Comparison of ENCODE assay signal across 10 cellular contexts in genomic region chr14:61462566-61463195, GRCh38.
DNase-seq lines count a peak whose midpoint lies in the region; ATAC-seq, FAIRE-seq and TF ChIP-seq lines count a peak whose summit lies in the region.
"Had no signal": no experiment of that assay in that cellular context is flagged by ENCODE, and none has a peak within 500 bp of the region (broad histone marks: within the 10 kb centered on the region; RNA-seq: fewer than 3 reads in every experiment).

No MANE protein-coding gene starts in this region.

- H3K27me3 Mint-ChIP-seq in activated CD4-positive, alpha-beta T cell treated with anti-CD3 and anti-CD28 coated beads, Interleukin-2, amount 10 ng/mL, durations not matched to agents 24 days and 14 days: no peaks in the 10 kb centered on the region

- no peak overlapping the region for H3K4me3 ChIP-seq in endocrine pancreas (ENCODE audit: control insufficient read depth, insufficient read depth, low read length)
- H3K4me3 ChIP-seq in pancreas: no peak overlapping the region
- H3K4me3 ChIP-seq in psoas muscle: no peak overlapping the region

- H3K36me3 Mint-ChIP-seq in activated CD4-positive, alpha-beta T cell treated with anti-CD3 and anti-CD28 coated beads, Interleukin-2, amount 10 ng/mL, durations not matched to agents 24 days and 14 days (ENCODE audit: low read depth): peaks cover 75% of the 10 kb centered on the region

- H3K4me1 ChIP-seq in endocrine pancreas (ENCODE audit: control insufficient read depth, insufficient read depth, low read length) (no peaks in the 10 kb centered on the region), pancreas (no peaks in the 10 kb centered on the region), psoas muscle (no peaks in the 10 kb centered on the region)

- H3K27me3 ChIP-seq in endocrine pancreas (ENCODE audit: control insufficient read depth, insufficient read depth, low read length) (no peaks in the 10 kb centered on the region), pancreas (no peaks in the 10 kb centered on the region), psoas muscle (ENCODE audit: insufficient read depth in 3 of 3, low read length in 2 of 3) (no peaks in the 10 kb centered on the region)

- intact Hi-C loops in activated CD4-positive, alpha-beta T cell treated with anti-CD3 and anti-CD28 coated beads, Interleukin-2, amount 10 ng/mL, durations not matched to agents 24 days and 14 days (cut with micrococcal nuclease): no loop called here
- intact Hi-C loops in pancreas (cut with DNase I) (loop anchor here in 1 of 3 donors (10.0 kb wide), 1 partner anchor 372 kb away; no protein-coding TSS in a partner anchor), psoas muscle (cut with DNase I) (loop anchor here (5.0 to 10.0 kb wide), 4 partner anchors 165 to 665 kb away; no protein-coding TSS in a partner anchor)

- H3K9me3 Mint-ChIP-seq in activated CD4-positive, alpha-beta T cell treated with anti-CD3 and anti-CD28 coated beads, Interleukin-2, amount 10 ng/mL, durations not matched to agents 24 days and 14 days: peaks cover 4% of the 10 kb centered on the region

- no peak overlapping the region for H3K27ac ChIP-seq in pancreas
- no peak overlapping the region for H3K27ac ChIP-seq in psoas muscle

- no peaks in the 10 kb centered on the region for H3K36me3 ChIP-seq in endocrine pancreas (ENCODE audit: control insufficient read depth, insufficient read depth, low read length)
- no peaks in the 10 kb centered on the region for H3K36me3 ChIP-seq in pancreas
- peaks cover 0 to 15% of the 10 kb centered on the region in 2 donors for H3K36me3 ChIP-seq in psoas muscle (ENCODE audit: insufficient read depth in 1 of 2, low read depth in 1 of 2)

- 46 to 55% methylated on average over 4 of the region's 4 CpGs for WGBS in pancreas, 2 donors
- 55 to 74% (median 73%) methylated on average over 4 of the region's 4 CpGs for WGBS in psoas muscle, 3 donors

- ATAC-seq in pancreas (peak in 3 of 4 donors; percentile 24 to 53 (median 39)), psoas muscle (no peak), HG03342 (IDR thresholded peaks at IDR 0.05; ENCODE audit: unreplicated experiment) (no peak)

- H3K4me3 Mint-ChIP-seq in activated CD4-positive, alpha-beta T cell treated with anti-CD3 and anti-CD28 coated beads, Interleukin-2, amount 10 ng/mL, durations not matched to agents 24 days and 14 days: no peak overlapping the region

- H3K4me1 Mint-ChIP-seq in activated CD4-positive, alpha-beta T cell treated with anti-CD3 and anti-CD28 coated beads, Interleukin-2, amount 10 ng/mL, durations not matched to agents 24 days and 14 days: peaks cover 48% of the 10 kb centered on the region

- DNase-seq in activated CD4-positive, alpha-beta T cell treated with anti-CD3 and anti-CD28 coated beads, Interleukin-2, amount 10 ng/mL, durations not matched to agents 24 days and 14 days: no peak
- DNase-seq in activated CD4-positive, alpha-beta T cell treated with anti-CD3 and anti-CD28 coated beads, Interleukin-2, amount 50 U/mL, for 1 hour: no peak
- DNase-seq in RCC 7860 (ENCODE audit: low spot score): peak; percentile 84
- no peak for DNase-seq in pancreas
- DNase-seq in KG1 (lab: John Stamatoyannopoulos, UW): no peak
- no peak for DNase-seq in psoas muscle
- DNase-seq: natural killer cell, NCI-H2081 had no signal

- no peak for TF ChIP-seq CTCF in pancreas (IDR thresholded peaks at IDR 0.05)
- TF ChIP-seq CTCF in psoas muscle (IDR thresholded peaks at IDR 0.05): no peak

- peak overlapping the region; percentile 11 for H3K9ac ChIP-seq in endocrine pancreas (ENCODE audit: control insufficient read depth, insufficient read depth, low read length)

- no peaks in the 10 kb centered on the region for H3K9me3 ChIP-seq in endocrine pancreas (ENCODE audit: control insufficient read depth, low read length)
- H3K9me3 ChIP-seq in pancreas: no peaks in the 10 kb centered on the region
- H3K9me3 ChIP-seq in psoas muscle: no peaks in the 10 kb centered on the region

- peak overlapping the region; percentile 50 for H3K27ac Mint-ChIP-seq in activated CD4-positive, alpha-beta T cell treated with anti-CD3 and anti-CD28 coated beads, Interleukin-2, amount 10 ng/mL, durations not matched to agents 24 days and 14 days
- H3K27ac Mint-ChIP-seq: natural killer cell had no signal

- FAIRE-seq in RCC 7860 (lab: Jason Lieb, UNC) (peak; percentile 52), pancreas (lab: Jason Lieb, UNC) (no peak)

Comparison
In these comparisons a context has a peak if more than half of its experiments do, and no peak if none do; other contexts are left out.
1. ATAC-seq: peak in pancreas (3 of 4); none in psoas muscle (0 of 4) and HG03342 (single experiment).